Comparison of ENCODE assay signal across 9 cellular contexts in genomic region chr16:89246383-89246902, GRCh38. TPM values are rescaled to one million over a fixed set of nuclear protein-coding genes. Genes with fewer than 3 reads are reported as not detected.
DNase-seq lines count a peak whose midpoint lies in the region; ATAC-seq and TF ChIP-seq lines count a peak whose summit lies in the region.
"Had no signal": no experiment of that assay in that cellular context is flagged by ENCODE, and none has a peak within 500 bp of the region (broad histone marks: within the 10 kb centered on the region; RNA-seq: fewer than 3 reads in every experiment).

No MANE protein-coding gene starts in this region.

- H3K79me2 ChIP-seq in mesendoderm (ENCODE audit: control insufficient read depth, insufficient read depth, low read length) = no peaks in the 10 kb centered on the region

- no peaks in the 10 kb centered on the region for H3K27me3 ChIP-seq in A673 (replicated peaks; ENCODE audit: insufficient read depth, low read depth, low read length, poor library complexity)
- no peaks in the 10 kb centered on the region for H3K27me3 ChIP-seq in mesendoderm (ENCODE audit: insufficient read depth, low read length, poor library complexity)

- H3K27ac ChIP-seq in A673 (ENCODE audit: low read depth, low read length, poor library complexity, severe bottlenecking) (no peak overlapping the region), HEK293 (ENCODE audit: extremely low read depth, low read depth, low read length) (no peak overlapping the region; the same call in 1 of the 2 replicates), mesendoderm (ENCODE audit: low read depth, low read length) (no peak overlapping the region)

- H3K4me1 Mint-ChIP-seq in MCF 10A (ENCODE audit: insufficient read depth, unreplicated experiment) = no peaks in the 10 kb centered on the region

- H3K4ac ChIP-seq in mesendoderm (ENCODE audit: low read depth, low read length) = no peak overlapping the region

- DNase-seq in A673 (ENCODE audit: low spot score) = no peak
- no peak for DNase-seq in MCF 10A (ENCODE audit: unreplicated experiment)
- DNase-seq in mesendoderm = no peak
- DNase-seq in cerebellar cortex (ENCODE audit: low spot score) = no peak

- WGBS in mesendoderm (ENCODE audit: extremely low coverage, insufficient coverage, low lambda C conversion rate) = no CpG with 5 or more reads among the region's 13 CpGs

- H3K9me3 ChIP-seq in A673 (ENCODE audit: low read depth, low read length, poor library complexity, severe bottlenecking) (no peaks in the 10 kb centered on the region), HEK293 (ENCODE audit: control insufficient read depth, insufficient read depth, low read depth, low read length) (no peaks in the 10 kb centered on the region)

- H2BK5ac ChIP-seq in mesendoderm (ENCODE audit: low read length) = no peak overlapping the region

- no peak overlapping the region for H3K4me2 ChIP-seq in mesendoderm (ENCODE audit: low read length)

- no peaks in the 10 kb centered on the region for H3K36me3 ChIP-seq in A673 (ENCODE audit: insufficient read depth, low read length, poor library complexity, severe bottlenecking)
- H3K36me3 ChIP-seq in HEK293 (ENCODE audit: control insufficient read depth in 2 of 2, insufficient read depth in 1 of 2, low read length in 2 of 2) = no peaks in the 10 kb centered on the region
- H3K36me3 ChIP-seq in mesendoderm (ENCODE audit: control insufficient read depth, insufficient read depth, low read length) = no peaks in the 10 kb centered on the region

- no peak overlapping the region for H2BK120ac ChIP-seq in mesendoderm (ENCODE audit: low read depth, low read length)

- no peak overlapping the region for H2AK5ac ChIP-seq in mesendoderm (ENCODE audit: low read length)

- H3K9me3 Mint-ChIP-seq in MCF 10A (ENCODE audit: unreplicated experiment) = peaks cover 11% of the 10 kb centered on the region

- peaks cover 11% of the 10 kb centered on the region for H3K36me3 Mint-ChIP-seq in MCF 10A (ENCODE audit: insufficient read depth, unreplicated experiment)

- no peak overlapping the region for H3K27ac Mint-ChIP-seq in MCF 10A (ENCODE audit: low read depth, unreplicated experiment)

- no peak overlapping the region for H2BK15ac ChIP-seq in mesendoderm (replicated peaks; ENCODE audit: low read depth)

- peak overlapping the region; percentile 85 for H3K56ac ChIP-seq in mesendoderm (ENCODE audit: low read length)

- POLR2A ChIA-PET in A673 (lab: Charles Lee; ENCODE audit: low non-redundant PET) (no interaction called here), HEK293 (lab: Yijun Ruan, JAX) (interaction anchor here (1.0 to 1.5 kb wide), 4 partner anchors 19 to 43 kb away, joined by 3 to 9 read pairs (median 4); partner anchors contain the start of gene ZNF778), MCF 10A (lab: Yijun Ruan, JAX) (interaction anchor here (0.5 to 1.6 kb wide), 3 partner anchors 21 to 627 kb away, joined by 4 to 6 read pairs (median 6); partner anchors contain the start of genes TCF25 and ZNF778)

- H4K8ac ChIP-seq in mesendoderm (ENCODE audit: low read depth, low read length) = no peak overlapping the region

- H3K18ac ChIP-seq in mesendoderm (ENCODE audit: low read length) = no peak overlapping the region

- intact Hi-C loops in A673 (cut with micrococcal nuclease; ENCODE audit: unreplicated experiment) = loop anchor here (10.0 kb wide), 1 partner anchor 258 kb away; the partner anchor contains the start of gene SPG7
- intact Hi-C loops in MCF 10A (cut with micrococcal nuclease) = no loop called here

- CTCF ChIA-PET in A673 (lab: Charles Lee) (interaction anchor here (0.7 kb wide), 1 partner anchor 574 kb away, joined by 4 read pairs; no protein-coding TSS in a partner anchor), HEK293 (lab: Yijun Ruan, JAX) (interaction anchor here (0.7 to 2.2 kb wide), 3 partner anchors 39 to 224 kb away, joined by 3 to 9 read pairs (median 4); no protein-coding TSS in a partner anchor), MCF 10A (lab: Yijun Ruan, JAX) (interaction anchor here (0.6 to 0.8 kb wide), 2 partner anchors 42 to 133 kb away, joined by 3 read pairs; no protein-coding TSS in a partner anchor)

- H3K27me3 Mint-ChIP-seq in MCF 10A (ENCODE audit: insufficient read depth, unreplicated experiment) = no peaks in the 10 kb centered on the region

- H3K79me1 ChIP-seq in mesendoderm (ENCODE audit: low read length) = peaks cover 2% of the 10 kb centered on the region

- H3K23ac ChIP-seq in mesendoderm (ENCODE audit: low read length) = no peak overlapping the region

- H3K9ac ChIP-seq in mesendoderm (ENCODE audit: low read length) = no peak overlapping the region

- H4K5ac ChIP-seq in mesendoderm (ENCODE audit: low read length) = no peak overlapping the region

- H3K4me3 ChIP-seq in A673 (ENCODE audit: low read depth, low read length, poor library complexity, severe bottlenecking) = peak overlapping the region; percentile 55
- peak overlapping the region; percentile 40; the same call in 1 of the 2 replicates for H3K4me3 ChIP-seq in HEK293 (ENCODE audit: low read depth, low read length)
- no peak overlapping the region for H3K4me3 ChIP-seq in mesendoderm (ENCODE audit: low read length)

- TF ChIP-seq CTCF in A673 (conservative IDR thresholded peaks at IDR 0.05; ENCODE audit: low read depth, low read length) (no peak), HEK293 (tag by site-specific recombination; IDR thresholded peaks at IDR 0.05) (no peak), MCF 10A (IDR thresholded peaks at IDR 0.05; ENCODE audit: unreplicated experiment) (no peak)

- peaks cover 8% of the 10 kb centered on the region for H3K4me1 ChIP-seq in A673 (ENCODE audit: insufficient read depth, low read length, poor library complexity, severe bottlenecking)
- H3K4me1 ChIP-seq in HEK293 (ENCODE audit: control insufficient read depth, insufficient read depth, low read length) = peaks cover 2% of the 10 kb centered on the region; the same call in 1 of the 2 replicates
- H3K4me1 ChIP-seq in mesendoderm (ENCODE audit: control insufficient read depth, low read depth, low read length) = no peaks in the 10 kb centered on the region

- no TSS peak for BruUV-seq in A673 (replicated peaks; lab: Mats Ljungman, UMichigan)
- BruUV-seq in MCF 10A (replicated peaks; lab: Mats Ljungman, UMichigan) = no TSS peak

- peak overlapping the region; percentile 40 for H3K4me3 Mint-ChIP-seq in MCF 10A (ENCODE audit: unreplicated experiment)

- ATAC-seq in HG03342 (IDR thresholded peaks at IDR 0.05; ENCODE audit: unreplicated experiment) (no peak), HG02623 (IDR thresholded peaks at IDR 0.05; ENCODE audit: unreplicated experiment) (no peak), GM21825 (IDR thresholded peaks at IDR 0.05; ENCODE audit: unreplicated experiment) (no peak)

TF ChIP-seq in HEK293, 187 proteins besides CTCF, POLR2A, EP300 and RAD21:
- TF ChIP-seq ZNF174 (tag by site-specific recombination; IDR thresholded peaks at IDR 0.05) (0 out of 2 replicates have a peak, but pooled peaks have one; percentile 18), ZNF580 (tag by site-specific recombination; IDR thresholded peaks at IDR 0.05) (peak; percentile 91), ZNF670 (tag by site-specific recombination; IDR thresholded peaks at IDR 0.05; ENCODE audit: low read depth) (no peak), ZNF132 (tag by site-specific recombination; IDR thresholded peaks at IDR 0.05; ENCODE audit: borderline replicate concordance) (no peak), ZNF146 (tag by site-specific recombination; IDR thresholded peaks at IDR 0.05) (peak; percentile 99), ZBTB6 (tag by site-specific recombination; IDR thresholded peaks at IDR 0.05) (no peak)

RNA-seq across cellular contexts. Expression of gene ZNF778, which starts 28.9 kb away (rescaled TPM):
- total RNA-seq in A673 (2021) (11.8 and 14.0 TPM in 2 replicates), MCF 10A (2022) (13.5 and 15.8 TPM in 2 replicates)
- polyA plus RNA-seq in mesendoderm (2013, experiment 1 of 2) = 11.0 TPM
- 11.9 TPM for polyA plus RNA-seq in mesendoderm (2013, experiment 2 of 2)

RNA-seq across cellular contexts. Expression of gene SLC22A31, which starts 46.1 kb away (rescaled TPM):
- 0.47 and 1.0 TPM in 2 replicates for total RNA-seq in A673 (2021)
- total RNA-seq in MCF 10A (2022) = not detected in 2 replicates
- polyA plus RNA-seq in mesendoderm (2013, experiment 1 of 2) = 2.1 TPM
- polyA plus RNA-seq in mesendoderm (2013, experiment 2 of 2) = 2.1 TPM
- total RNA-seq: lung microvascular endothelial cell had no signal
